15 cellular contexts compared by ENCODE assay signal in genomic region chr17:40306395-40306794, GRCh38. TPM values are rescaled to one million over a fixed set of nuclear protein-coding genes. Genes with fewer than 3 reads are reported as not detected.
DNase-seq lines count a peak whose midpoint lies in the region; ATAC-seq and TF ChIP-seq lines count a peak whose summit lies in the region.
"Had no signal": no experiment of that assay in that cellular context is flagged by ENCODE, and none has a peak within 500 bp of the region (broad histone marks: within the 10 kb centered on the region; RNA-seq: fewer than 3 reads in every experiment).

No MANE protein-coding gene starts in this region.

- no peaks in the 10 kb centered on the region for H3K36me3 ChIP-seq in CD4-positive, alpha-beta memory T cell (ENCODE audit: insufficient read depth, low read length)
- peaks cover 8% of the 10 kb centered on the region; the same call in 1 of the 2 replicates for H3K36me3 ChIP-seq in KMS-11 (ENCODE audit: insufficient read depth)
- H3K36me3 ChIP-seq: ascending aorta had no signal

- H3K9ac ChIP-seq in KMS-11: peak overlapping the region; percentile 42; the same call in 1 of the 2 replicates

- H4K20me1 ChIP-seq in KMS-11 (ENCODE audit: insufficient read depth): no peaks in the 10 kb centered on the region

- TF ChIP-seq CTCF in KMS-11 (conservative IDR thresholded peaks at IDR 0.05; ENCODE audit: low read depth, low read length) (no peak), progenitor cell of endocrine pancreas (IDR thresholded peaks at IDR 0.05; ENCODE audit: unreplicated experiment) (no peak)

- no peak overlapping the region for H3K4me3 ChIP-seq in CD4-positive, alpha-beta memory T cell (ENCODE audit: low read length in 2 of 2)
- H3K4me3 ChIP-seq in KMS-11 (IDR thresholded peaks at IDR 0.05; ENCODE audit: insufficient read depth, low read depth, low read length): no peak overlapping the region
- H3K4me3 ChIP-seq: ascending aorta, testis had no signal

- H3K9me3 Mint-ChIP-seq in CD4-positive, alpha-beta memory T cell: no peaks in the 10 kb centered on the region
- no peaks in the 10 kb centered on the region for H3K9me3 Mint-ChIP-seq in progenitor cell of endocrine pancreas (ENCODE audit: low read depth)
- H3K9me3 Mint-ChIP-seq: natural killer cell treated with Interleukin-12 subunit alpha and Interleukin-12 subunit beta and Interleukin-15 and Interleukin-18, amount 100 ng/mL, for 72 hours had no signal

- ATAC-seq in GM18498 (IDR thresholded peaks at IDR 0.05; ENCODE audit: unreplicated experiment) (no peak), GM18511 (IDR thresholded peaks at IDR 0.05; ENCODE audit: unreplicated experiment) (no peak)
- ATAC-seq: activated CD8-positive, alpha-beta memory T cell treated with anti-CD3 and anti-CD28 coated beads, Interleukin-2, amount 10 ng/mL, durations not matched to agents 7 days and 5 days; natural killer cell treated with Interleukin-12 subunit alpha and Interleukin-12 subunit beta and Interleukin-15 and Interleukin-18, amount 100 ng/mL, for 72 hours had no signal

- H3K4me1 Mint-ChIP-seq in CD4-positive, alpha-beta memory T cell: peaks cover 20 to 35% (median 28%) of the 10 kb centered on the region in 4 donors
- peaks cover 28% of the 10 kb centered on the region for H3K4me1 Mint-ChIP-seq in progenitor cell of endocrine pancreas (ENCODE audit: low read depth)

- POLR2A ChIA-PET in CD4-positive, alpha-beta memory T cell (lab: Charles Lee; ENCODE audit: partially characterized antibody): interaction anchor here (19.4 to 37.1 kb wide), 2 partner anchors 16 to 38 kb away, joined by 367 to 1054 read pairs; no protein-coding TSS in a partner anchor

- H3K27ac Mint-ChIP-seq in CD4-positive, alpha-beta memory T cell: no peak overlapping the region
- no peak overlapping the region for H3K27ac Mint-ChIP-seq in progenitor cell of endocrine pancreas
- H3K27ac Mint-ChIP-seq: activated CD8-positive, alpha-beta memory T cell treated with anti-CD3 and anti-CD28 coated beads, Interleukin-2, amount 10 ng/mL, durations not matched to agents 7 days and 5 days; natural killer cell treated with Interleukin-12 subunit alpha and Interleukin-12 subunit beta and Interleukin-15 and Interleukin-18, amount 100 ng/mL, for 72 hours; T-helper 17 cell had no signal

- H3K79me2 ChIP-seq in KMS-11 (ENCODE audit: insufficient read depth, low read depth): peaks cover 7% of the 10 kb centered on the region; the same call in 1 of the 2 replicates

- H2AFZ ChIP-seq in KMS-11 (ENCODE audit: low read depth): no peak overlapping the region

- no peaks in the 10 kb centered on the region for H3K27me3 Mint-ChIP-seq in CD4-positive, alpha-beta memory T cell
- H3K27me3 Mint-ChIP-seq in progenitor cell of endocrine pancreas: no peaks in the 10 kb centered on the region
- H3K27me3 Mint-ChIP-seq: activated CD8-positive, alpha-beta memory T cell treated with anti-CD3 and anti-CD28 coated beads, Interleukin-2, amount 10 ng/mL, durations not matched to agents 7 days and 5 days; natural killer cell treated with Interleukin-12 subunit alpha and Interleukin-12 subunit beta and Interleukin-15 and Interleukin-18, amount 100 ng/mL, for 72 hours; T-helper 17 cell had no signal

- peak overlapping the region in 4 of 8 donors; percentile 2 to 51 (median 26) for H3K4me3 Mint-ChIP-seq in CD4-positive, alpha-beta memory T cell
- H3K4me3 Mint-ChIP-seq in progenitor cell of endocrine pancreas (ENCODE audit: low read depth): peak overlapping the region; percentile 1
- H3K4me3 Mint-ChIP-seq: activated CD8-positive, alpha-beta memory T cell treated with anti-CD3 and anti-CD28 coated beads, Interleukin-2, amount 10 ng/mL, durations not matched to agents 7 days and 5 days; natural killer cell treated with Interleukin-12 subunit alpha and Interleukin-12 subunit beta and Interleukin-15 and Interleukin-18, amount 100 ng/mL, for 72 hours; T-helper 17 cell had no signal

- peaks cover 70% of the 10 kb centered on the region for H3K4me1 ChIP-seq in CD4-positive, alpha-beta memory T cell (ENCODE audit: insufficient read depth, low read length)
- peaks cover 96% of the 10 kb centered on the region for H3K4me1 ChIP-seq in KMS-11 (ENCODE audit: low read depth, poor library complexity, severe bottlenecking)

- no peaks in the 10 kb centered on the region for H3K27me3 ChIP-seq in CD4-positive, alpha-beta memory T cell (ENCODE audit: insufficient read depth, low read length)
- H3K27me3 ChIP-seq in KMS-11 (ENCODE audit: insufficient read depth, low read depth): no peaks in the 10 kb centered on the region
- H3K27me3 ChIP-seq: ascending aorta, testis had no signal

- CTCF ChIA-PET in CD4-positive, alpha-beta memory T cell (lab: Charles Lee; ENCODE audit: partially characterized antibody): interaction anchor here (1.1 to 18.1 kb wide), 13 partner anchors 10 to 280 kb away, joined by 3 to 573 read pairs (median 6); no protein-coding TSS in a partner anchor

- peak overlapping the region; percentile 0 for H3K27ac ChIP-seq in CD4-positive, alpha-beta memory T cell (ENCODE audit: low read depth, low read length)
- peak overlapping the region; percentile 82 for H3K27ac ChIP-seq in KMS-11

- DNase-seq in CD4-positive, alpha-beta memory T cell: no peak
- DNase-seq in ecto neural progenitor cell (ENCODE audit: low spot score): peak; percentile 49
- DNase-seq in progenitor cell of endocrine pancreas (ENCODE audit: low spot score, unreplicated experiment): no peak
- DNase-seq in NCI-H82 treated with DMSO at 0.1 percent for 48 hours (lab: John Stamatoyannopoulos, UW; ENCODE audit: unreplicated experiment): no peak
- DNase-seq in SW480 (ENCODE audit: low spot score): no peak
- DNase-seq: activated CD8-positive, alpha-beta memory T cell treated with anti-CD3 and anti-CD28 coated beads, Interleukin-2, amount 10 ng/mL, durations not matched to agents 7 days and 5 days; stimulated activated CD4-positive, alpha-beta T cell treated with anti-CD3 and anti-CD28 coated beads, Interleukin-2, amount 100 ng/mL, for 48 hours; T-helper 17 cell had no signal

- no peaks in the 10 kb centered on the region for H3K36me3 Mint-ChIP-seq in CD4-positive, alpha-beta memory T cell
- peaks cover 3% of the 10 kb centered on the region for H3K36me3 Mint-ChIP-seq in progenitor cell of endocrine pancreas (ENCODE audit: insufficient read depth)

- H3K9me3 ChIP-seq in CD4-positive, alpha-beta memory T cell (ENCODE audit: control insufficient read depth in 1 of 2, low read length in 2 of 2): no peaks in the 10 kb centered on the region
- H3K9me3 ChIP-seq: ascending aorta, Caco-2, testis had no signal

- intact Hi-C loops in CD4-positive, alpha-beta memory T cell (cut with micrococcal nuclease): no loop called here

- H3K4me2 ChIP-seq in KMS-11: peak overlapping the region; percentile 94

RNA-seq across cellular contexts. Expression of gene RARA, which starts 2.6 kb away (rescaled TPM):
- total RNA-seq in CD4-positive, alpha-beta memory T cell: 10 to 100 TPM; 54.1 to 54.5 TPM
- polyA plus RNA-seq in CD4-positive, alpha-beta memory T cell: 10 to 100 TPM in 1 of 2 donors, 1 to 10 TPM in 1; 5.1 to 20.7 TPM
- 50.8 and 51.3 TPM in 2 replicates for total RNA-seq in progenitor cell of endocrine pancreas

RNA-seq across cellular contexts. Expression of gene CDC6, which starts 18.7 kb away (rescaled TPM):
- total RNA-seq in CD4-positive, alpha-beta memory T cell: 1 to 10 TPM in 1 of 2 experiments, under 1 TPM in 1; 0.72 to 2.1 TPM
- polyA plus RNA-seq in CD4-positive, alpha-beta memory T cell: under 1 TPM; 0.61 to 0.87 TPM
- total RNA-seq in progenitor cell of endocrine pancreas: 35.7 and 38.5 TPM in 2 replicates

RNA-seq across cellular contexts. Expression of gene GJD3, which starts 58.1 kb away (rescaled TPM):
- not detected for total RNA-seq in CD4-positive, alpha-beta memory T cell
- polyA plus RNA-seq in CD4-positive, alpha-beta memory T cell: not detected
- total RNA-seq in progenitor cell of endocrine pancreas: not detected in 2 replicates
- total RNA-seq: activated CD8-positive, alpha-beta memory T cell treated with anti-CD3 and anti-CD28 coated beads, Interleukin-2, amount 10 ng/mL, durations not matched to agents 7 days and 5 days; ascending aorta; Caco-2; natural killer cell treated with Interleukin-12 subunit alpha and Interleukin-12 subunit beta and Interleukin-15 and Interleukin-18, amount 100 ng/mL, for 72 hours; T-helper 17 cell had no signal

Comparison
In these comparisons a context has a peak if more than half of its experiments do, and no peak if none do; other contexts are left out.
1. RNA of gene CDC6, which starts 18.7 kb away (total RNA-seq): 35.7 to 38.5 TPM in progenitor cell of endocrine pancreas; 0.72 to 2.1 TPM in CD4-positive, alpha-beta memory T cell; every median in the first group is over 10 times any median in the second.